In the genomic region with DNA sequence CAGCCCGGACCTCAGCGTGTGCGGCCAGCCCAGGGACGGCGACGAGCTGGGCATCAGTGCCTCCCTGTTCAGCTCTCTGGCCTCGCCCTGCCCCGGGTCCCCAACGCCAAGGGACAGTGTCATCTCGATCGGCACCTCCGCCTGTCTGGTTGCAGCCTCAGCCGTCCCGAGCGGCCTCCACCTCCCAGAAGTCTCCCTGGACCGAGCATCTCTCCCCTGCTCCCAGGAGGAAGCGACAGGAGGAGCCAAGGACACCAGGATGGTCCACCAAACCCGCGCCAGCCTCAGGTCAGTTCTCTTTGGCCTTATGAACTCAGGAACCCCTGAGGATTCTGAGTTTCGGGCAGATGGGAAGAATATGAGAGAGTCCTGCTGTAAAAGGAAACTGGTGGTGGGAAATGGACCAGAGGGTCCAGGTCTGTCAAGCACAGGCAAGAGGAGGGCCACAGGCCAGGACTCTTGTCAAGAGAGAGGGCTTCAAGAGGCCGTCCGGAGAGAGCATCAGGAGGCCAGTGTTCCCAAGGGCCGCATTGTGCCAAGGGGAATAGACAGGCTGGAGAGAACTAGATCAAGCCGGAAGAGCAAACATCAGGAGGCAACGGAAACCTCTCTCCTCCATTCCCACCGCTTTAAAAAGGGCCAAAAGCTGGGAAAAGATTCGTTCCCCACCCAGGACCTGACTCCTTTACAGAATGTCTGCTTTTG, we compare ENCODE assay signal across 1 cellular context.
TF ChIP-seq lines count a peak whose summit lies in the region.

No MANE protein-coding gene starts in this region.

TF ChIP-seq in liver, 16 proteins besides CTCF, POLR2A, EP300 and RAD21 (continued from another document):
- TF ChIP-seq, protein P1, sequence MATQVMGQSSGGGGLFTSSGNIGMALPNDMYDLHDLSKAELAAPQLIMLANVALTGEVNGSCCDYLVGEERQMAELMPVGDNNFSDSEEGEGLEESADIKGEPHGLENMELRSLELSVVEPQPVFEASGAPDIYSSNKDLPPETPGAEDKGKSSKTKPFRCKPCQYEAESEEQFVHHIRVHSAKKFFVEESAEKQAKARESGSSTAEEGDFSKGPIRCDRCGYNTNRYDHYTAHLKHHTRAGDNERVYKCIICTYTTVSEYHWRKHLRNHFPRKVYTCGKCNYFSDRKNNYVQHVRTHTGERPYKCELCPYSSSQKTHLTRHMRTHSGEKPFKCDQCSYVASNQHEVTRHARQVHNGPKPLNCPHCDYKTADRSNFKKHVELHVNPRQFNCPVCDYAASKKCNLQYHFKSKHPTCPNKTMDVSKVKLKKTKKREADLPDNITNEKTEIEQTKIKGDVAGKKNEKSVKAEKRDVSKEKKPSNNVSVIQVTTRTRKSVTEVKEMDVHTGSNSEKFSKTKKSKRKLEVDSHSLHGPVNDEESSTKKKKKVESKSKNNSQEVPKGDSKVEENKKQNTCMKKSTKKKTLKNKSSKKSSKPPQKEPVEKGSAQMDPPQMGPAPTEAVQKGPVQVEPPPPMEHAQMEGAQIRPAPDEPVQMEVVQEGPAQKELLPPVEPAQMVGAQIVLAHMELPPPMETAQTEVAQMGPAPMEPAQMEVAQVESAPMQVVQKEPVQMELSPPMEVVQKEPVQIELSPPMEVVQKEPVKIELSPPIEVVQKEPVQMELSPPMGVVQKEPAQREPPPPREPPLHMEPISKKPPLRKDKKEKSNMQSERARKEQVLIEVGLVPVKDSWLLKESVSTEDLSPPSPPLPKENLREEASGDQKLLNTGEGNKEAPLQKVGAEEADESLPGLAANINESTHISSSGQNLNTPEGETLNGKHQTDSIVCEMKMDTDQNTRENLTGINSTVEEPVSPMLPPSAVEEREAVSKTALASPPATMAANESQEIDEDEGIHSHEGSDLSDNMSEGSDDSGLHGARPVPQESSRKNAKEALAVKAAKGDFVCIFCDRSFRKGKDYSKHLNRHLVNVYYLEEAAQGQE (IDR thresholded peaks at IDR 0.05): no peak
- TF ChIP-seq, protein P2, sequence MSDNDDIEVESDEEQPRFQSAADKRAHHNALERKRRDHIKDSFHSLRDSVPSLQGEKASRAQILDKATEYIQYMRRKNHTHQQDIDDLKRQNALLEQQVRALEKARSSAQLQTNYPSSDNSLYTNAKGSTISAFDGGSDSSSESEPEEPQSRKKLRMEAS (IDR thresholded peaks at IDR 0.05): no peak
- no peak for TF ChIP-seq NR2F2 (IDR thresholded peaks at IDR 0.05)
- no peak for TF ChIP-seq HNF4A (conservative IDR thresholded peaks at IDR 0.05)
- TF ChIP-seq EGR1 (IDR thresholded peaks at IDR 0.05; ENCODE audit: low read depth in 2 of 2): no peak
- TF ChIP-seq JUND (IDR thresholded peaks at IDR 0.05): no peak
- TF ChIP-seq, protein P3, sequence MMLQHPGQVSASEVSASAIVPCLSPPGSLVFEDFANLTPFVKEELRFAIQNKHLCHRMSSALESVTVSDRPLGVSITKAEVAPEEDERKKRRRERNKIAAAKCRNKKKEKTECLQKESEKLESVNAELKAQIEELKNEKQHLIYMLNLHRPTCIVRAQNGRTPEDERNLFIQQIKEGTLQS (IDR thresholded peaks at IDR 0.05): no peak
- no peak for TF ChIP-seq TAF1 (conservative IDR thresholded peaks at IDR 0.05)
